ENCODE assay signal across 32 cellular contexts in genomic region chr18:1253825-1254224, GRCh38.
"Had no signal": no experiment of that assay in that cellular context is flagged by ENCODE, and none has a peak within 500 bp of the region (broad histone marks: within the 10 kb centered on the region; RNA-seq: fewer than 3 reads in every experiment).

No MANE protein-coding gene starts in this region.

- H3K4me1 ChIP-seq: ascending aorta, breast epithelium had no signal

- ATAC-seq: activated CD4-positive, alpha-beta T cell treated with anti-CD3 and anti-CD28 coated beads for 36 hours; activated CD4-positive, CD25-positive, alpha-beta regulatory T cell treated with anti-CD3 and anti-CD28 coated beads, Interleukin-2, amount 50 U/mL, for 24 hours; activated CD8-positive, alpha-beta T cell treated with anti-CD3 and anti-CD28 coated beads, Interleukin-2, amount 10 ng/mL, durations not matched to agents 7 days and 5 days; Right ventricle myocardium inferior; WTC11 had no signal

- H3K27me3 ChIP-seq: ascending aorta, breast epithelium, MG63 had no signal

- DNase-seq: activated CD4-positive, alpha-beta T cell treated with anti-CD3 and anti-CD28 coated beads for 36 hours; activated CD4-positive, alpha-beta T cell treated with anti-CD3 and anti-CD28 coated beads, Interleukin-2, amount 10 ng/mL, durations not matched to agents 7 days and 5 days; activated CD4-positive, alpha-beta T cell treated with anti-CD3 and anti-CD28 coated beads, Interleukin-2, amount 50 U/mL, for 48 hours; activated CD8-positive, alpha-beta T cell treated with anti-CD3 and anti-CD28 coated beads, Interleukin-2, amount 10 ng/mL, durations not matched to agents 7 days and 5 days; activated gamma-delta T cell; activated naive CD4-positive, alpha-beta T cell treated with Interleukin-2 at 50 U/mL for 16 hours; activated naive CD8-positive, alpha-beta T cell treated with anti-CD3 and anti-CD28 coated beads, Interleukin-2, amount 10 ng/mL, durations not matched to agents 7 days and 5 days; activated T-cell treated with anti-CD3 and anti-CD28 coated beads, Interleukin-2, amount 50 U/mL, for 24 hours; amygdala; Karpas-422; KBM-7; MG63; NCI-H1048; NCI-H1105 treated with DMSO at 0.1 percent for 48 hours; NCI-H1436; NCI-H1694 treated with DMSO at 0.1 percent for 48 hours; NCI-H2029; NCI-H226; NCI-H446 treated with DMSO at 0.1 percent for 48 hours; NCI-H524; NK-92 treated with Interleukin-12 subunit alpha and Interleukin-12 subunit beta, amount 100 ng/mL, for 24 hours; PC-9; SIG-M5 had no signal

- H3K36me3 ChIP-seq: ascending aorta, breast epithelium, MG63 had no signal

- H3K4me3 ChIP-seq: ascending aorta, breast epithelium, MG63, PC-9, SK-N-MC had no signal

- FAIRE-seq: RCC 7860, TTC549 had no signal

- H3K9me3 ChIP-seq: ascending aorta, MG63 had no signal

- H3K27ac ChIP-seq: ascending aorta, breast epithelium, PC-9, RWPE1, SK-N-MC had no signal
